ENCODE assay signal across 21 cellular contexts in genomic region chr5:136197462-136198142, GRCh38. TPM values are rescaled to one million over a fixed set of nuclear protein-coding genes. Genes with fewer than 3 reads are reported as not detected.
DNase-seq lines count a peak whose midpoint lies in the region; TF ChIP-seq lines count a peak whose summit lies in the region.
"Had no signal": no experiment of that assay in that cellular context is flagged by ENCODE, and none has a peak within 500 bp of the region (broad histone marks: within the 10 kb centered on the region; RNA-seq: fewer than 3 reads in every experiment).

No MANE protein-coding gene starts in this region.

- no peak overlapping the region for H2AFZ ChIP-seq in neuronal stem cell (ENCODE audit: low read length)
- H2AFZ ChIP-seq in MM.1S (ENCODE audit: low read length) = no peak overlapping the region
- H2AFZ ChIP-seq: GM23338 had no signal

- no peak overlapping the region for H3K4ac ChIP-seq in neuronal stem cell (ENCODE audit: low read length)

- no peaks in the 10 kb centered on the region for H3K79me1 ChIP-seq in neuronal stem cell (ENCODE audit: low read depth, low read length)

- H3K18ac ChIP-seq in neuronal stem cell (ENCODE audit: low read length) = no peak overlapping the region

- peak; percentile 30 for DNase-seq in activated CD8-positive, alpha-beta memory T cell treated with anti-CD3 and anti-CD28 coated beads for 24 hours
- no peak for DNase-seq in activated CD8-positive, alpha-beta memory T cell treated with anti-CD3 and anti-CD28 coated beads, Interleukin-2, amount 50 U/mL, for 48 hours
- DNase-seq in M059J (ENCODE audit: low read depth) (peak; percentile 40), ecto neural progenitor cell (ENCODE audit: low spot score) (peak; percentile 21), neuronal stem cell (ENCODE audit: low spot score) (no peak), NCI-H187 treated with DMSO at 0.1 percent for 48 hours (lab: John Stamatoyannopoulos, UW) (no peak), DMS 273 treated with DMSO at 0.1 percent for 48 hours (lab: John Stamatoyannopoulos, UW) (no peak), MM.1S (no peak)
- DNase-seq: CD4-positive, alpha-beta memory T cell; DND-41; GF-D8; KBM-7; NCI-H1092 treated with DMSO at 0.1 percent for 48 hours; NCI-H1694; NCI-H226; NCI-H524 treated with DMSO at 0.1 percent for 48 hours; SJCRH30 had no signal

- no peak overlapping the region for H2BK12ac ChIP-seq in neuronal stem cell (ENCODE audit: low read length)

- H3K4me2 ChIP-seq in neuronal stem cell (ENCODE audit: insufficient read depth, low read length, poor library complexity, severe bottlenecking) (no peak overlapping the region), MM.1S (ENCODE audit: low read depth, low read length) (no peak overlapping the region)
- H3K4me2 ChIP-seq: GM23338 had no signal

- no peak overlapping the region for H3K4me3 ChIP-seq in neuronal stem cell (ENCODE audit: low read length in 2 of 2)
- no peak overlapping the region for H3K4me3 ChIP-seq in MM.1S (ENCODE audit: low read length)
- H3K4me3 ChIP-seq: GM23338, SJCRH30 had no signal

- peak overlapping the region; percentile 15 for H2AK5ac ChIP-seq in neuronal stem cell (ENCODE audit: low read depth, low read length)

- no peak overlapping the region for H4K8ac ChIP-seq in neuronal stem cell (ENCODE audit: low read depth, low read length)

- H2BK5ac ChIP-seq in neuronal stem cell (ENCODE audit: low read length) = no peak overlapping the region

- H3K9ac ChIP-seq in neuronal stem cell (ENCODE audit: low read depth, low read length, poor library complexity) (no peak overlapping the region), MM.1S (ENCODE audit: low read length) (no peak overlapping the region)

- no peak overlapping the region for H4K91ac ChIP-seq in neuronal stem cell (ENCODE audit: low read depth, low read length, poor library complexity)

- H3K79me2 ChIP-seq in MM.1S (ENCODE audit: low read length) = no peaks in the 10 kb centered on the region

- no peak for TF ChIP-seq CTCF in MM.1S (IDR thresholded peaks at IDR 0.05; ENCODE audit: low read length)

- H3K27ac ChIP-seq in neuronal stem cell (replicated peaks; ENCODE audit: low read length) (no peak overlapping the region), MM.1S (ENCODE audit: low read length) (no peak overlapping the region)
- H3K27ac ChIP-seq: SJCRH30 had no signal

- no peaks in the 10 kb centered on the region for H3K9me2 ChIP-seq in MM.1S (replicated peaks; ENCODE audit: insufficient read depth, low read length)

- H4K20me1 ChIP-seq in MM.1S (ENCODE audit: insufficient read depth, low read length) = no peaks in the 10 kb centered on the region

- H3K4me1 ChIP-seq in neuronal stem cell (ENCODE audit: control insufficient read depth in 2 of 2, insufficient read depth in 1 of 2, low read depth in 1 of 2, low read length in 2 of 2) (peaks cover 10 to 18% of the 10 kb centered on the region in 2 donors), MM.1S (ENCODE audit: low read length) (no peaks in the 10 kb centered on the region)
- H3K4me1 ChIP-seq: SJCRH30 had no signal

- WGBS in neuronal stem cell (ENCODE audit: extremely low coverage in 2 of 2, insufficient read length in 2 of 2, insufficient replicate concordance in 1 of 2), 2 donors = no CpG with 5 or more reads among the region's 4 CpGs

- H3K9me3 ChIP-seq in neuronal stem cell (replicated peaks in 1 of 2; ENCODE audit: control insufficient read depth in 2 of 2, insufficient read depth in 1 of 2, low read depth in 1 of 2, low read length in 2 of 2) (no peaks in the 10 kb centered on the region), MM.1S (replicated peaks; ENCODE audit: insufficient read depth, low read length) (no peaks in the 10 kb centered on the region)
- H3K9me3 ChIP-seq: SJCRH30 had no signal

- H3K27me3 ChIP-seq in neuronal stem cell (ENCODE audit: control insufficient read depth in 3 of 3, insufficient read depth in 3 of 3, low read depth in 1 of 3, low read length in 3 of 3) (peaks cover 0 to 71% (median 14%) of the 10 kb centered on the region in 3 experiments), MM.1S (replicated peaks; ENCODE audit: insufficient read depth, low read length) (no peaks in the 10 kb centered on the region)

- H3K36me3 ChIP-seq in neuronal stem cell (replicated peaks in 1 of 2; ENCODE audit: control insufficient read depth in 2 of 2, insufficient read depth in 2 of 2, low read length in 2 of 2) (no peaks in the 10 kb centered on the region), MM.1S (replicated peaks; ENCODE audit: insufficient read depth, low read length) (no peaks in the 10 kb centered on the region)
- H3K36me3 ChIP-seq: SJCRH30 had no signal

- no peak overlapping the region for H2BK120ac ChIP-seq in neuronal stem cell (ENCODE audit: low read depth, low read length)

- H3F3A ChIP-seq in MM.1S (ENCODE audit: insufficient read depth, low read length) = no peaks in the 10 kb centered on the region

- no peak overlapping the region for H3K23ac ChIP-seq in neuronal stem cell (ENCODE audit: low read depth, low read length, poor library complexity)

- no peak overlapping the region for H3K14ac ChIP-seq in neuronal stem cell (ENCODE audit: low read length)

- no peak overlapping the region for H2BK15ac ChIP-seq in neuronal stem cell (ENCODE audit: low read length)

RNA-seq across cellular contexts. Expression of gene SMIM32, which starts 4.6 kb away (rescaled TPM):
- total RNA-seq in M059J (2014; rRNA removed; shearing (Covaris generic)) = not detected in 2 replicates
- polyA plus RNA-seq in neuronal stem cell (2013, experiment 1 of 2) = not detected
- polyA plus RNA-seq in neuronal stem cell (2013, experiment 2 of 2) = 0.07 TPM
- total RNA-seq: A172; CD4-positive, alpha-beta memory T cell; RPMI7951 had no signal
- polyA plus RNA-seq: BJ; CD4-positive, alpha-beta memory T cell had no signal

Comparison
In these comparisons a context has a peak if more than half of its experiments do, and no peak if none do; other contexts are left out.
1. DNase-seq: peak in activated CD8-positive, alpha-beta memory T cell treated with anti-CD3 and anti-CD28 coated beads for 24 hours (single experiment), M059J (single experiment) and ecto neural progenitor cell (single experiment); none in activated CD8-positive, alpha-beta memory T cell treated with anti-CD3 and anti-CD28 coated beads, Interleukin-2, amount 50 U/mL, for 48 hours (single experiment), neuronal stem cell (single experiment), NCI-H187 treated with DMSO at 0.1 percent for 48 hours (single experiment), DMS 273 treated with DMSO at 0.1 percent for 48 hours (single experiment) and MM.1S (single experiment).